In genomic region chr12:91129662-91130362, GRCh38 we compare ENCODE assay signal across 1 cellular context.
TF ChIP-seq lines count a peak whose summit lies in the region.

No MANE protein-coding gene starts in this region.

TF ChIP-seq in IMR-90, 13 proteins besides CTCF, POLR2A, EP300 and RAD21:
- TF ChIP-seq BHLHE40 (IDR thresholded peaks at IDR 0.05; ENCODE audit: low read depth, low read length) (no peak), MAFK (IDR thresholded peaks at IDR 0.05; ENCODE audit: low read depth, low read length) (no peak), RCOR1 (IDR thresholded peaks at IDR 0.05; ENCODE audit: insufficient replicate concordance, low read length) (no peak), CEBPB (IDR thresholded peaks at IDR 0.05; ENCODE audit: low read depth, low read length) (no peak), SMC3 (IDR thresholded peaks at IDR 0.05; ENCODE audit: low read depth, low read length) (no peak), MXI1 (IDR thresholded peaks at IDR 0.05; ENCODE audit: borderline replicate concordance, low read depth, low read length) (no peak), FOS (IDR thresholded peaks at IDR 0.05; ENCODE audit: low read depth, low read length) (no peak), NFE2L2 (IDR thresholded peaks at IDR 0.05; ENCODE audit: low read depth, low read length) (no peak), CHD1 (IDR thresholded peaks at IDR 0.05; ENCODE audit: low read depth, low read length) (no peak), RFX5 (IDR thresholded peaks at IDR 0.05; ENCODE audit: low read depth, low read length) (no peak), USF2 (IDR thresholded peaks at IDR 0.05; ENCODE audit: low read depth, low read length) (no peak), ELK1 (IDR thresholded peaks at IDR 0.05; ENCODE audit: borderline replicate concordance, low read depth, low read length) (no peak), MAZ (IDR thresholded peaks at IDR 0.05; ENCODE audit: borderline replicate concordance, low read depth, low read length) (no peak)
TF ChIP-seq in IMR-90: peak in this region for 0.
